In the genomic region with DNA sequence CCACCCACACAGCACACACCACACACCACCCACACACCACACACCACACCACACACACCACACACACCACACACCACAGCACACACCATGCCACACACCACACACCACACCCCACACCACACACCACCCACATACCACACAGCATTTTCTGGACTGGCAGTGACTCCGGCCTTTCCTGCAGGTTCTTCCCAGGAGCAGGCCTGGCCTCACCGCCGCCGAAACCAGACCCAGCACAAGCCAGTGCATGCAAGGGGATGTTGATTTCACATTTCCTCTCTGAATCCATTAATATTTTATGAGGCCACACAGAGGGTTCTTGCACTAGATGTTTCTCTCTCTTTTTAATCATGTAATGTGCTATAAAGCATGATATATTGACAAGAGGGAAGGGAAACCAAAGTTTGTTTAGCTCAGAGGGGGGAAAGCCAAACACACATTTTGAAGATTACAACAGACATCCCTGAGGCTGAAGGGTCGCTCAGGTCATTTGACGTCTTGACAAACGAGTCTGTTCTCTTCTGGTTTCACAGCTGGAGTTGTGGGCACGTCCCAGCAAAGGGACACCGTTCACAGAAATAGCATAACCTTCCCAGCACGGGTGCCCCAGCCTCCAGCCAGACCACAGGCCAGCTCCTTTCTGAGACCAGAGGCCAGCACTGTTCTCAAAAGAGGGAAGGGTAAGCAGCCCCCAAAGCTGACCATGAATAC, we compare ENCODE assay signal across 20 cellular contexts.
DNase-seq lines count a peak whose midpoint lies in the region; ATAC-seq and TF ChIP-seq lines count a peak whose summit lies in the region.
"Had no signal": no experiment of that assay in that cellular context is flagged by ENCODE, and none has a peak within 500 bp of the region (broad histone marks: within the 10 kb centered on the region; RNA-seq: fewer than 3 reads in every experiment).

No MANE protein-coding gene starts in this region.

- DNase-seq in H9: no peak
- DNase-seq in NOMO-1 treated with dmso at 0.1 percent for 144 hours (lab: John Stamatoyannopoulos, UW; ENCODE audit: unreplicated experiment): peak; percentile 86
- DNase-seq in mesendoderm: no peak
- no peak for DNase-seq in MCF 10A (ENCODE audit: unreplicated experiment)
- DNase-seq in heart right ventricle: no peak
- no peak for DNase-seq in stimulated activated CD4-positive, alpha-beta T cell treated with anti-CD3 and anti-CD28 coated beads, Interleukin-2, amount 100 ng/mL, for 48 hours
- DNase-seq in NK-92 treated with Interleukin-12 subunit alpha and Interleukin-12 subunit beta, amount 100 ng/mL, for 24 hours (lab: John Stamatoyannopoulos, UW): no peak
- DNase-seq: CD4-positive, alpha-beta T cell; DMS79 treated with DMSO at 0.1 percent for 48 hours; erythroblast; gastrocnemius medialis; NCI-H1105 treated with DMSO at 0.1 percent for 48 hours; occipital lobe; sigmoid colon; T-helper 9 cell had no signal

- peaks cover 47 to 78% (median 66%) of the 10 kb centered on the region in 10 experiments for H3K4me1 ChIP-seq in BLaER1 treated with 17β-estradiol and CSF1 and Interleukin-3, amounts not matched to agents 10 nM and 100 nM
- peaks cover 3% of the 10 kb centered on the region; the same call in 1 of the 2 replicates for H3K4me1 ChIP-seq in H9 (ENCODE audit: insufficient read depth, low read length)
- no peaks in the 10 kb centered on the region for H3K4me1 ChIP-seq in mesendoderm (ENCODE audit: control insufficient read depth, low read depth, low read length)
- peaks cover 0 to 29% (median 0%) of the 10 kb centered on the region in 9 donors for H3K4me1 ChIP-seq in heart right ventricle
- H3K4me1 ChIP-seq: gastrocnemius medialis, SJCRH30 had no signal

- H3K4me2 ChIP-seq in BLaER1 treated with 17β-estradiol and CSF1 and Interleukin-3, amounts not matched to agents 10 nM and 100 nM: peak overlapping the region in 10 of 11 experiments; percentile 0 to 94 (median 78); a peak in 14 of 22 replicates
- H3K4me2 ChIP-seq in H9 (ENCODE audit: insufficient read depth, insufficient read length, low read length) (no peak overlapping the region), mesendoderm (ENCODE audit: low read length) (no peak overlapping the region)

- H4K5ac ChIP-seq in H9 (ENCODE audit: insufficient read length, low read depth, low read length) (no peak overlapping the region), mesendoderm (ENCODE audit: low read length) (no peak overlapping the region)

- H3K56ac ChIP-seq in H9 (ENCODE audit: insufficient read length, low read depth, low read length): no peak overlapping the region
- peak overlapping the region; percentile 37 for H3K56ac ChIP-seq in mesendoderm (ENCODE audit: low read length)

- H2AK5ac ChIP-seq in H9 (ENCODE audit: insufficient read length, low read length): no peak overlapping the region
- H2AK5ac ChIP-seq in mesendoderm (ENCODE audit: low read length): no peak overlapping the region

- CTCF ChIA-PET in MCF 10A (lab: Yijun Ruan, JAX): interaction anchor here (0.5 kb wide), 1 partner anchor 13 kb away, joined by 3 read pairs; no protein-coding TSS in a partner anchor

- WGBS in H9 (ENCODE audit: extremely low coverage, insufficient read length, low lambda C conversion rate): no CpG with 5 or more reads among the region's 10 CpGs
- WGBS in mesendoderm (ENCODE audit: extremely low coverage, insufficient coverage, low lambda C conversion rate): no CpG with 5 or more reads among the region's 10 CpGs
- WGBS in heart right ventricle, 2 donors: 48 to 53% methylated on average over 10 of the region's 10 CpGs

- H4K91ac ChIP-seq in H9 (ENCODE audit: insufficient read length, low read depth, low read length): no peak overlapping the region

- no TSS peak for BruUV-seq in MCF 10A (replicated peaks; lab: Mats Ljungman, UMichigan)

- peak overlapping the region in 1 of 11 experiments; percentile 28; a peak in 2 of 22 replicates for H3K9ac ChIP-seq in BLaER1 treated with 17β-estradiol and CSF1 and Interleukin-3, amounts not matched to agents 10 nM and 100 nM
- H3K9ac ChIP-seq in H9 (ENCODE audit: extremely low read depth, insufficient read length, low read length): no peak overlapping the region
- no peak overlapping the region for H3K9ac ChIP-seq in mesendoderm (ENCODE audit: low read length)

- H3K27ac ChIP-seq in BLaER1 treated with 17β-estradiol and CSF1 and Interleukin-3, amounts not matched to agents 10 nM and 100 nM: peak overlapping the region in 9 of 11 experiments; percentile 6 to 85 (median 47); a peak in 15 of 22 replicates
- no peak overlapping the region for H3K27ac ChIP-seq in H9 (ENCODE audit: insufficient read length, low read depth, low read length)
- H3K27ac ChIP-seq in mesendoderm (ENCODE audit: low read depth, low read length): no peak overlapping the region
- H3K27ac ChIP-seq in heart right ventricle: no peak overlapping the region
- H3K27ac ChIP-seq: cardiac muscle cell, gastrocnemius medialis, sigmoid colon, SJCRH30 had no signal

- peaks cover 0 to 10% (median 0%) of the 10 kb centered on the region in 11 experiments; a peak in 5 of 22 replicates for H3K9me3 ChIP-seq in BLaER1 treated with 17β-estradiol and CSF1 and Interleukin-3, amounts not matched to agents 10 nM and 100 nM (replicated peaks in 1 of 11)
- no peaks in the 10 kb centered on the region for H3K9me3 ChIP-seq in H9 (ENCODE audit: control insufficient read depth, low read depth, low read length)
- H3K9me3 ChIP-seq in heart right ventricle: no peaks in the 10 kb centered on the region
- H3K9me3 ChIP-seq: gastrocnemius medialis, sigmoid colon, SJCRH30 had no signal

- H2BK12ac ChIP-seq in H9 (ENCODE audit: insufficient read length, low read depth, low read length): no peak overlapping the region

- H3K79me1 ChIP-seq in H9 (ENCODE audit: insufficient read depth, low read depth, low read length, poor library complexity, severe bottlenecking) (no peaks in the 10 kb centered on the region), mesendoderm (ENCODE audit: low read length) (no peaks in the 10 kb centered on the region)

- H2BK5ac ChIP-seq in H9 (ENCODE audit: insufficient read length, low read length) (no peak overlapping the region), mesendoderm (ENCODE audit: low read length) (no peak overlapping the region)

- H2BK15ac ChIP-seq in H9 (ENCODE audit: low read depth, low read length) (no peak overlapping the region), mesendoderm (replicated peaks; ENCODE audit: low read depth) (no peak overlapping the region)

- no peak overlapping the region for H3T11ph ChIP-seq in H9 (ENCODE audit: low read length)

- no peak overlapping the region for H3K4me3 ChIP-seq in BLaER1 treated with 17β-estradiol and CSF1 and Interleukin-3, amounts not matched to agents 10 nM and 100 nM
- H3K4me3 ChIP-seq in mesendoderm (ENCODE audit: low read length): no peak overlapping the region
- no peak overlapping the region for H3K4me3 ChIP-seq in heart right ventricle
- H3K4me3 ChIP-seq: cardiac muscle cell, gastrocnemius medialis, K562, sigmoid colon, SJCRH30 had no signal

- intact Hi-C loops in MCF 10A (cut with micrococcal nuclease) (no loop called here), heart right ventricle (cut with DNase I) (no loop called here)

- ATAC-seq in heart right ventricle: no peak
- ATAC-seq: gastrocnemius medialis, K562 had no signal

- no peaks in the 10 kb centered on the region for H4K20me1 ChIP-seq in BLaER1 treated with 17β-estradiol and CSF1 and Interleukin-3, amounts not matched to agents 10 nM and 100 nM
- H4K20me1 ChIP-seq in H9 (ENCODE audit: control insufficient read depth, insufficient read depth, insufficient read length): peaks cover 3% of the 10 kb centered on the region

- H4K8ac ChIP-seq in H9 (replicated peaks; ENCODE audit: insufficient read length, low read depth, low read length) (peak overlapping the region; percentile 20), mesendoderm (ENCODE audit: low read depth, low read length) (no peak overlapping the region)

- H2BK120ac ChIP-seq in H9 (ENCODE audit: low read depth, low read length, poor library complexity, severe bottlenecking) (no peak overlapping the region), mesendoderm (ENCODE audit: low read depth, low read length) (no peak overlapping the region)

- H3K27me3 Mint-ChIP-seq in H9 (ENCODE audit: low read depth) (no peaks in the 10 kb centered on the region), MCF 10A (ENCODE audit: insufficient read depth, unreplicated experiment) (no peaks in the 10 kb centered on the region)
- H3K27me3 Mint-ChIP-seq: CD4-positive, alpha-beta T cell had no signal

- H3K4me1 Mint-ChIP-seq in H9 (peaks cover 4 to 15% of the 10 kb centered on the region in 2 experiments; a peak in 3 of 4 replicates), MCF 10A (ENCODE audit: insufficient read depth, unreplicated experiment) (no peaks in the 10 kb centered on the region)

- H3K23ac ChIP-seq in H9 (ENCODE audit: insufficient read length, low read depth, low read length): no peak overlapping the region
- no peak overlapping the region for H3K23ac ChIP-seq in mesendoderm (ENCODE audit: low read length)

- H2BK20ac ChIP-seq in H9 (ENCODE audit: low read depth, low read length, poor library complexity, severe bottlenecking): no peak overlapping the region

- POLR2A ChIA-PET in MCF 10A (lab: Yijun Ruan, JAX): no interaction called here

- H3K79me2 ChIP-seq in H9 (ENCODE audit: insufficient read depth, low read length): no peaks in the 10 kb centered on the region
- H3K79me2 ChIP-seq in mesendoderm (ENCODE audit: control insufficient read depth, insufficient read depth, low read length): no peaks in the 10 kb centered on the region

- no peak overlapping the region for H3K14ac ChIP-seq in H9 (ENCODE audit: insufficient read depth, low read length)

- no peak overlapping the region for H3K4me3 Mint-ChIP-seq in H9
- no peak overlapping the region for H3K4me3 Mint-ChIP-seq in MCF 10A (ENCODE audit: unreplicated experiment)
- H3K4me3 Mint-ChIP-seq: CD4-positive, alpha-beta T cell had no signal

- TF ChIP-seq CTCF in H9 (conservative IDR thresholded peaks at IDR 0.05) (no peak), MCF 10A (IDR thresholded peaks at IDR 0.05; ENCODE audit: unreplicated experiment) (no peak), heart right ventricle (IDR thresholded peaks at IDR 0.05) (no peak)

- H2AFZ ChIP-seq in H9 (ENCODE audit: low read length): no peak overlapping the region

- H3K23me2 ChIP-seq in H9 (ENCODE audit: insufficient read length, low read depth, low read length, poor library complexity, severe bottlenecking): no peaks in the 10 kb centered on the region

- no peak overlapping the region for H3K4ac ChIP-seq in H9 (ENCODE audit: low read depth, low read length)
- H3K4ac ChIP-seq in mesendoderm (ENCODE audit: low read depth, low read length): no peak overlapping the region

- H3K9me3 Mint-ChIP-seq in H9 (peaks cover 8 to 9% of the 10 kb centered on the region in 2 experiments; a peak in 4 of 5 replicates), MCF 10A (ENCODE audit: unreplicated experiment) (peaks cover 30% of the 10 kb centered on the region)

- H3K18ac ChIP-seq in H9 (ENCODE audit: insufficient read length, low read depth, low read length): peak overlapping the region; percentile 0
- no peak overlapping the region for H3K18ac ChIP-seq in mesendoderm (ENCODE audit: low read length)

- H3K36me3 Mint-ChIP-seq in H9 (ENCODE audit: insufficient read depth in 1 of 3, low read depth in 3 of 3) (peaks cover 0 to 8% (median 5%) of the 10 kb centered on the region in 3 experiments; a peak in 4 of 7 replicates), MCF 10A (ENCODE audit: insufficient read depth, unreplicated experiment) (peaks cover 5% of the 10 kb centered on the region)

- no peaks in the 10 kb centered on the region for H3K27me3 ChIP-seq in BLaER1 treated with 17β-estradiol and CSF1 and Interleukin-3, amounts not matched to agents 10 nM and 100 nM
- H3K27me3 ChIP-seq in H9 (ENCODE audit: insufficient read depth, low read length): no peaks in the 10 kb centered on the region
- no peaks in the 10 kb centered on the region for H3K27me3 ChIP-seq in mesendoderm (ENCODE audit: insufficient read depth, low read length, poor library complexity)
- H3K27me3 ChIP-seq in heart right ventricle: peaks cover 0 to 34% (median 7%) of the 10 kb centered on the region in 7 donors
- H3K27me3 ChIP-seq: cardiac muscle cell, sigmoid colon, SJCRH30 had no signal

- no peaks in the 10 kb centered on the region for H3K36me3 ChIP-seq in BLaER1 treated with 17β-estradiol and CSF1 and Interleukin-3, amounts not matched to agents 10 nM and 100 nM
- H3K36me3 ChIP-seq in mesendoderm (ENCODE audit: control insufficient read depth, insufficient read depth, low read length): no peaks in the 10 kb centered on the region
- no peaks in the 10 kb centered on the region for H3K36me3 ChIP-seq in heart right ventricle
- H3K36me3 ChIP-seq: cardiac muscle cell, gastrocnemius medialis, sigmoid colon, SJCRH30 had no signal

- H3K27ac Mint-ChIP-seq in H9 (peak overlapping the region in 1 of 3 experiments; percentile 16; a peak in 2 of 7 replicates), MCF 10A (ENCODE audit: low read depth, unreplicated experiment) (no peak overlapping the region)
- H3K27ac Mint-ChIP-seq: activated T-helper 2 cell treated with anti-CD3 and anti-CD28 coated beads, Interferon-gamma antibody, Interleukin-2, Interleukin-4, amounts not matched to agents 10 μg/mL and 5 μg/mL and 100 μg/mL, durations not matched to agents 14 hours and 24 hours and 36 hours; CD4-positive, alpha-beta T cell had no signal

Comparison
In these comparisons a context has a peak if more than half of its experiments do, and no peak if none do; other contexts are left out.
1. H3K27ac ChIP-seq: peak in BLaER1 treated with 17β-estradiol and CSF1 and Interleukin-3, amounts not matched to agents 10 nM and 100 nM (9 of 11); none in H9 (single experiment), mesendoderm (single experiment) and heart right ventricle (0 of 10).
2. H3K4me2 ChIP-seq: peak in BLaER1 treated with 17β-estradiol and CSF1 and Interleukin-3, amounts not matched to agents 10 nM and 100 nM (10 of 11); none in H9 (single experiment) and mesendoderm (single experiment).